Comparison of ENCODE assay signal across 9 cellular contexts in genomic region chr2:8582850-8583399, GRCh38.
DNase-seq lines count a peak whose midpoint lies in the region; ATAC-seq, FAIRE-seq and TF ChIP-seq lines count a peak whose summit lies in the region.
"Had no signal": no experiment of that assay in that cellular context is flagged by ENCODE, and none has a peak within 500 bp of the region (broad histone marks: within the 10 kb centered on the region; RNA-seq: fewer than 3 reads in every experiment).

No MANE protein-coding gene starts in this region.

- no peak for TF ChIP-seq EP300 in GM12878 (IDR thresholded peaks at IDR 0.05; ENCODE audit: borderline replicate concordance in 1 of 2, control insufficient read depth in 1 of 2, low read depth in 2 of 2, low read length in 2 of 2)

- FAIRE-seq in GM12878 (lab: Jason Lieb, UNC) = no peak

- no peaks in the 10 kb centered on the region for H3K27me3 Mint-ChIP-seq in mesothelial cell of epicardium (ENCODE audit: low read depth)
- H3K27me3 Mint-ChIP-seq in activated T-helper 1 cell treated with anti-CD3 and anti-CD28 coated beads, Interleukin-12 subunit alpha, Interleukin-12 subunit beta, Interleukin-2, Interleukin-4 antibody, amounts not matched to agents 30 ng/mL and 10 ng/mL and 1 ng/mL, durations not matched to agents 14 hours and 24 hours and 36 hours (ENCODE audit: insufficient read depth) = peaks cover 6% of the 10 kb centered on the region

- H3K9ac ChIP-seq in GM12878 (ENCODE audit: control insufficient read depth, insufficient read depth, low read length) = no peak overlapping the region

- peak overlapping the region; percentile 84 for H3K27ac Mint-ChIP-seq in mesothelial cell of epicardium
- no peak overlapping the region for H3K27ac Mint-ChIP-seq in activated T-helper 1 cell treated with anti-CD3 and anti-CD28 coated beads, Interleukin-12 subunit alpha, Interleukin-12 subunit beta, Interleukin-2, Interleukin-4 antibody, amounts not matched to agents 30 ng/mL and 10 ng/mL and 1 ng/mL, durations not matched to agents 14 hours and 24 hours and 36 hours

- H3K36me3 ChIP-seq in GM12878 (ENCODE audit: control insufficient read depth in 2 of 2, insufficient read depth in 2 of 2, low read length in 1 of 2) = no peaks in the 10 kb centered on the region
- no peaks in the 10 kb centered on the region for H3K36me3 ChIP-seq in testis (ENCODE audit: low read depth, missing control alignments)

- SMC1A ChIA-PET in GM12878 (lab: Charles Lee; ENCODE audit: uncharacterized antibody, unreplicated experiment) = interaction anchor here (0.9 to 4.7 kb wide), 8 partner anchors 9 to 105 kb away, joined by 3 to 50 read pairs (median 4); no protein-coding TSS in a partner anchor

- ATAC-seq in HG02938 (IDR thresholded peaks at IDR 0.05; ENCODE audit: unreplicated experiment) (peak; percentile 9), GM12878 (no peak), GM19455 (IDR thresholded peaks at IDR 0.05; ENCODE audit: unreplicated experiment) (no peak)

- no TSS peak for BruUV-seq in GM12878 (replicated peaks; lab: Mats Ljungman, UMichigan)

- TF ChIP-seq RAD21 in GM12878 (IDR thresholded peaks at IDR 0.05; ENCODE audit: insufficient read depth, low read depth, low read length) = no peak

- H3K4me3 Mint-ChIP-seq in mesothelial cell of epicardium = no peak overlapping the region
- no peak overlapping the region for H3K4me3 Mint-ChIP-seq in activated T-helper 1 cell treated with anti-CD3 and anti-CD28 coated beads, Interleukin-12 subunit alpha, Interleukin-12 subunit beta, Interleukin-2, Interleukin-4 antibody, amounts not matched to agents 30 ng/mL and 10 ng/mL and 1 ng/mL, durations not matched to agents 14 hours and 24 hours and 36 hours

- in situ Hi-C loops in GM12878 (cut with MboI) = no loop called here

- no peaks in the 10 kb centered on the region for H3K79me2 ChIP-seq in GM12878 (ENCODE audit: control insufficient read depth, insufficient read depth, low read length)

- POLR2A ChIA-PET in GM12878 (lab: Charles Lee) = interaction anchor here (0.6 to 5.5 kb wide), 10 partner anchors 9 to 425 kb away, joined by 3 to 42 read pairs (median 4); partner anchors contain the start of gene ID2

- H3K4me2 ChIP-seq in GM12878 (ENCODE audit: control insufficient read depth, insufficient read depth) = peak overlapping the region; percentile 70

- H3K4me1 Mint-ChIP-seq in mesothelial cell of epicardium = peaks cover 58% of the 10 kb centered on the region
- peaks cover 55% of the 10 kb centered on the region for H3K4me1 Mint-ChIP-seq in activated T-helper 1 cell treated with anti-CD3 and anti-CD28 coated beads, Interleukin-12 subunit alpha, Interleukin-12 subunit beta, Interleukin-2, Interleukin-4 antibody, amounts not matched to agents 30 ng/mL and 10 ng/mL and 1 ng/mL, durations not matched to agents 14 hours and 24 hours and 36 hours (ENCODE audit: low read depth)

- no peak overlapping the region for H2AFZ ChIP-seq in GM12878 (ENCODE audit: control insufficient read depth, low read depth, low read length)

- 68% methylated on average over 13 of the region's 13 CpGs for WGBS in GM12878 (ENCODE audit: insufficient coverage, insufficient replicate concordance, low lambda C conversion rate, missing lambda C conversion rate)
- WGBS in testis, 2 donors = 64 to 76% methylated on average over 9 to 13 of the region's 13 CpGs

- no peaks in the 10 kb centered on the region for H3K36me3 Mint-ChIP-seq in mesothelial cell of epicardium
- no peaks in the 10 kb centered on the region for H3K36me3 Mint-ChIP-seq in activated T-helper 1 cell treated with anti-CD3 and anti-CD28 coated beads, Interleukin-12 subunit alpha, Interleukin-12 subunit beta, Interleukin-2, Interleukin-4 antibody, amounts not matched to agents 30 ng/mL and 10 ng/mL and 1 ng/mL, durations not matched to agents 14 hours and 24 hours and 36 hours (ENCODE audit: low read depth)

- H3K9me3 Mint-ChIP-seq in mesothelial cell of epicardium = no peaks in the 10 kb centered on the region
- no peaks in the 10 kb centered on the region for H3K9me3 Mint-ChIP-seq in activated T-helper 1 cell treated with anti-CD3 and anti-CD28 coated beads, Interleukin-12 subunit alpha, Interleukin-12 subunit beta, Interleukin-2, Interleukin-4 antibody, amounts not matched to agents 30 ng/mL and 10 ng/mL and 1 ng/mL, durations not matched to agents 14 hours and 24 hours and 36 hours

- 0 out of 2 replicates have a peak overlapping the region, but pooled peaks have one; percentile 30 for H3K4me3 ChIP-seq in GM12878
- peak overlapping the region in 1 of 2 donors; percentile 21 for H3K4me3 ChIP-seq in testis

- H3K4me1 ChIP-seq in GM12878 (ENCODE audit: control insufficient read depth, insufficient read depth, low read length) = peaks cover 27% of the 10 kb centered on the region
- H3K4me1 ChIP-seq in testis = no peaks in the 10 kb centered on the region

- intact Hi-C loops in GM12878 (cut with micrococcal nuclease; ENCODE audit: unreplicated experiment) (loop anchor here (2.0 kb wide), 2 partner anchors 40 to 102 kb away; no protein-coding TSS in a partner anchor), testis (cut with DNase I; ENCODE audit: low total_unique reads) (no loop called here)
- intact Hi-C loops in activated T-helper 1 cell treated with anti-CD3 and anti-CD28 coated beads, Interleukin-12 subunit alpha, Interleukin-12 subunit beta, Interleukin-2, Interleukin-4 antibody, amounts not matched to agents 30 ng/mL and 10 ng/mL and 1 ng/mL, durations not matched to agents 14 hours and 24 hours and 36 hours (cut with micrococcal nuclease) = no loop called here

- H3K27me3 ChIP-seq in GM12878 (replicated peaks in 1 of 2; ENCODE audit: control insufficient read depth in 2 of 2, insufficient read depth in 2 of 2, low read length in 1 of 2) (no peaks in the 10 kb centered on the region), testis (no peaks in the 10 kb centered on the region)

- DNase-seq in GM12878 (ENCODE audit: low read depth, low spot score) = no peak
- DNase-seq in mesothelial cell of epicardium (ENCODE audit: low spot score in 2 of 2, unreplicated experiment in 2 of 2) = peak in 1 of 2 experiments; percentile 36
- peak; percentile 5 for DNase-seq in testis
- DNase-seq in activated T-helper 1 cell treated with anti-CD3 and anti-CD28 coated beads, Interleukin-12 subunit alpha, Interleukin-12 subunit beta, Interleukin-2, Interleukin-4 antibody, amounts not matched to agents 30 ng/mL and 10 ng/mL and 1 ng/mL, durations not matched to agents 14 hours and 24 hours and 36 hours (ENCODE audit: low spot score) = no peak
- no peak for DNase-seq in activated CD4-positive, alpha-beta T cell treated with anti-CD3 and anti-CD28 coated beads, Interleukin-2, amount 50 U/mL, for 1 hour
- DNase-seq: amniotic stem cell had no signal

- no peaks in the 10 kb centered on the region for H4K20me1 ChIP-seq in GM12878 (ENCODE audit: control insufficient read depth, insufficient read depth)

- RAD21 ChIA-PET in GM12878 (lab: Charles Lee; ENCODE audit: unreplicated experiment) = interaction anchor here (0.8 to 8.9 kb wide), 13 partner anchors 9 to 107 kb away, joined by 3 to 76 read pairs (median 5); partner anchors contain the start of gene ID2

- H3K27ac ChIP-seq in GM12878 (ENCODE audit: control insufficient read depth, insufficient read depth) = no peak overlapping the region
- no peak overlapping the region for H3K27ac ChIP-seq in testis
- H3K27ac ChIP-seq: epithelial cell of prostate had no signal

- TF ChIP-seq POLR2A in GM12878 (IDR thresholded peaks at IDR 0.05; ENCODE audit: low read depth, low read length) = no peak
- TF ChIP-seq POLR2A in testis (IDR thresholded peaks at IDR 0.05) = no peak

- no peak for TF ChIP-seq CTCF in GM12878 (IDR thresholded peaks at IDR 0.05 in 2 of 3, conservative IDR thresholded peaks at IDR 0.05 in 1 of 3; ENCODE audit: control insufficient read depth in 2 of 3, extremely low read depth in 1 of 3, insufficient read depth in 1 of 3, low read depth in 3 of 3, low read length in 3 of 3)
- TF ChIP-seq CTCF in mesothelial cell of epicardium (IDR thresholded peaks at IDR 0.05; ENCODE audit: unreplicated experiment) = no peak
- no peak for TF ChIP-seq CTCF in testis (IDR thresholded peaks at IDR 0.05)

- CTCF ChIA-PET in GM12878 (lab: Yijun Ruan, JAX) = interaction anchor here (0.7 to 2.6 kb wide), 5 partner anchors 15 to 110 kb away, joined by 3 to 10 read pairs (median 3); partner anchors contain the start of gene ID2

- H3K9me3 ChIP-seq in GM12878 (replicated peaks; ENCODE audit: control insufficient read depth, insufficient read depth, low read length) (no peaks in the 10 kb centered on the region), testis (no peaks in the 10 kb centered on the region)

TF ChIP-seq in GM12878, 131 proteins besides CTCF, POLR2A, EP300 and RAD21:
- no peak for TF ChIP-seq MLLT1 (IDR thresholded peaks at IDR 0.05)
- no peak for TF ChIP-seq CBX5 (IDR thresholded peaks at IDR 0.05; ENCODE audit: low read depth)
- no peak for TF ChIP-seq ZNF622 (IDR thresholded peaks at IDR 0.05)
- TF ChIP-seq SPI1 (IDR thresholded peaks at IDR 0.05; ENCODE audit: borderline replicate concordance, insufficient read depth, low read depth, low read length) = no peak
- TF ChIP-seq ELK1 (IDR thresholded peaks at IDR 0.05; ENCODE audit: low read depth, low read length) = no peak
- no peak for TF ChIP-seq HDGF (IDR thresholded peaks at IDR 0.05)
- TF ChIP-seq CBX3 (IDR thresholded peaks at IDR 0.05; ENCODE audit: borderline replicate concordance, low read depth) = no peak
- no peak for TF ChIP-seq ZNF24 (IDR thresholded peaks at IDR 0.05)
